8 cellular contexts compared by ENCODE assay signal in the genomic region with DNA sequence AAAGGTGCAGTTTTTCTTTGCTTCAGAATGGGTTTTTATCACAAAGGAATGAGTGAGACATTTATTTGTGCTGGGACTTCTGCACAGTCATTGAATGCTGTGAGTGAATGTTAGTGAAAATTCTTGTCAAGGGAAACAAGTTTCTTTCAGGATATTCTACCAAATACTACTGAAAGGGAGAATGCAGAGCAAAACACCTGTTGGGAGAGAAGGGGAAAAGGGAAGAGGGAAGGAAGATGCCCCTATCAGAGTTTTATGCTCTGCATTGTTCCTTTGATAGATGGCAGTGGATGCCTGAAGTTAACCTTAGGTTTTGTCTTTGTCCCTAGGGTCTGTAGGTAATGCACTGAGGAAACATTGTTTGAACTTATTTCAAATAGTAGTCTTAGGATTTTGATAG. TPM values are rescaled to one million over a fixed set of nuclear protein-coding genes. Genes with fewer than 3 reads are reported as not detected.
DNase-seq lines count a peak whose midpoint lies in the region; ATAC-seq and TF ChIP-seq lines count a peak whose summit lies in the region.
"Had no signal": no experiment of that assay in that cellular context is flagged by ENCODE, and none has a peak within 500 bp of the region (broad histone marks: within the 10 kb centered on the region; RNA-seq: fewer than 3 reads in every experiment).

No MANE protein-coding gene starts in this region.

- CTCF ChIA-PET in activated CD8-positive, alpha-beta memory T cell treated with anti-CD3 and anti-CD28 coated beads, Interleukin-2, amount 10 ng/mL, durations not matched to agents 7 days and 5 days (lab: Charles Lee), result interaction anchor here (0.6 kb wide), 1 partner anchor 58 kb away, joined by 3 read pairs; no protein-coding TSS in a partner anchor

- H3K36me3 Mint-ChIP-seq in activated CD8-positive, alpha-beta memory T cell treated with anti-CD3 and anti-CD28 coated beads, Interleukin-2, amount 10 ng/mL, durations not matched to agents 7 days and 5 days, result peaks cover 41% of the 10 kb centered on the region
- peaks cover 89% of the 10 kb centered on the region for H3K36me3 Mint-ChIP-seq in stimulated activated effector memory CD8-positive, alpha-beta T cell treated with anti-CD3 and anti-CD28 coated beads, Interleukin-12 subunit alpha, Interleukin-12 subunit beta, amount 100 ng/mL, for 72 hours

- H3K27me3 Mint-ChIP-seq in activated CD8-positive, alpha-beta memory T cell treated with anti-CD3 and anti-CD28 coated beads, Interleukin-2, amount 10 ng/mL, durations not matched to agents 7 days and 5 days, result no peaks in the 10 kb centered on the region

- ATAC-seq in activated CD8-positive, alpha-beta memory T cell treated with anti-CD3 and anti-CD28 coated beads, Interleukin-2, amount 10 ng/mL, durations not matched to agents 7 days and 5 days, result no peak
- ATAC-seq in stimulated activated effector memory CD8-positive, alpha-beta T cell treated with anti-CD3 and anti-CD28 coated beads, Interleukin-12 subunit alpha, Interleukin-12 subunit beta, amount 100 ng/mL, for 72 hours, result no peak

- no peak for DNase-seq in activated CD8-positive, alpha-beta memory T cell treated with anti-CD3 and anti-CD28 coated beads, Interleukin-2, amount 10 ng/mL, durations not matched to agents 7 days and 5 days
- DNase-seq in activated CD8-positive, alpha-beta memory T cell treated with anti-CD3 and anti-CD28 coated beads, Interleukin-2, amount 50 U/mL, for 4 hours, result no peak
- no peak for DNase-seq in coronary artery (ENCODE audit: low spot score)
- DNase-seq in stimulated activated effector memory CD8-positive, alpha-beta T cell treated with anti-CD3 and anti-CD28 coated beads, Interleukin-12 subunit alpha, Interleukin-12 subunit beta, amount 100 ng/mL, for 72 hours (ENCODE audit: low spot score in 2 of 2), result no peak
- DNase-seq in NCI-H748 (lab: John Stamatoyannopoulos, UW; ENCODE audit: unreplicated experiment), result no peak
- no peak for DNase-seq in stimulated activated naive CD4-positive, alpha-beta T cell treated with Interleukin-2 at 50 U/mL for 16 hours (lab: John Stamatoyannopoulos, UW)
- DNase-seq: NCI-H526 had no signal

- peak overlapping the region in 1 of 2 donors; percentile 3 for H3K27ac ChIP-seq in coronary artery
- H3K27ac ChIP-seq: C4-2B had no signal

- peak overlapping the region; percentile 34 for H3K4me3 ChIP-seq in coronary artery

- peaks cover 45% of the 10 kb centered on the region for H3K4me1 Mint-ChIP-seq in activated CD8-positive, alpha-beta memory T cell treated with anti-CD3 and anti-CD28 coated beads, Interleukin-2, amount 10 ng/mL, durations not matched to agents 7 days and 5 days
- H3K4me1 Mint-ChIP-seq in stimulated activated effector memory CD8-positive, alpha-beta T cell treated with anti-CD3 and anti-CD28 coated beads, Interleukin-12 subunit alpha, Interleukin-12 subunit beta, amount 100 ng/mL, for 72 hours, result peaks cover 30% of the 10 kb centered on the region

- TF ChIP-seq CTCF in coronary artery (IDR thresholded peaks at IDR 0.05), result no peak

- H3K27ac Mint-ChIP-seq in activated CD8-positive, alpha-beta memory T cell treated with anti-CD3 and anti-CD28 coated beads, Interleukin-2, amount 10 ng/mL, durations not matched to agents 7 days and 5 days, result peak overlapping the region; percentile 70
- peak overlapping the region; percentile 35 for H3K27ac Mint-ChIP-seq in stimulated activated effector memory CD8-positive, alpha-beta T cell treated with anti-CD3 and anti-CD28 coated beads, Interleukin-12 subunit alpha, Interleukin-12 subunit beta, amount 100 ng/mL, for 72 hours

- H3K4me3 Mint-ChIP-seq in activated CD8-positive, alpha-beta memory T cell treated with anti-CD3 and anti-CD28 coated beads, Interleukin-2, amount 10 ng/mL, durations not matched to agents 7 days and 5 days, result peak overlapping the region; percentile 100
- H3K4me3 Mint-ChIP-seq in stimulated activated effector memory CD8-positive, alpha-beta T cell treated with anti-CD3 and anti-CD28 coated beads, Interleukin-12 subunit alpha, Interleukin-12 subunit beta, amount 100 ng/mL, for 72 hours, result peak overlapping the region; percentile 98

- H3K9me3 Mint-ChIP-seq in activated CD8-positive, alpha-beta memory T cell treated with anti-CD3 and anti-CD28 coated beads, Interleukin-2, amount 10 ng/mL, durations not matched to agents 7 days and 5 days (ENCODE audit: low read depth), result no peaks in the 10 kb centered on the region
- H3K9me3 Mint-ChIP-seq in stimulated activated effector memory CD8-positive, alpha-beta T cell treated with anti-CD3 and anti-CD28 coated beads, Interleukin-12 subunit alpha, Interleukin-12 subunit beta, amount 100 ng/mL, for 72 hours, result no peaks in the 10 kb centered on the region

RNA-seq across cellular contexts. Expression of gene GGNBP2, which starts 3.1 kb away (rescaled TPM):
- total RNA-seq in activated CD8-positive, alpha-beta memory T cell treated with anti-CD3 and anti-CD28 coated beads, Interleukin-2, amount 10 ng/mL, durations not matched to agents 7 days and 5 days, result 100 to 1,000 TPM in 1 of 2 experiments, 10 to 100 TPM in 1; 96.5 to 113 TPM

RNA-seq across cellular contexts. Expression of gene PIGW, which starts 13.0 kb away (rescaled TPM):
- total RNA-seq in activated CD8-positive, alpha-beta memory T cell treated with anti-CD3 and anti-CD28 coated beads, Interleukin-2, amount 10 ng/mL, durations not matched to agents 7 days and 5 days, result 10 to 100 TPM in 1 of 2 experiments, 1 to 10 TPM in 1; 9.6 to 17.4 TPM

RNA-seq across cellular contexts. Expression of gene MYO19, which starts 13.1 kb away (rescaled TPM):
- total RNA-seq in activated CD8-positive, alpha-beta memory T cell treated with anti-CD3 and anti-CD28 coated beads, Interleukin-2, amount 10 ng/mL, durations not matched to agents 7 days and 5 days, result 100 to 1,000 TPM; 140 to 161 TPM

RNA-seq across cellular contexts. Expression of gene DHRS11, which starts 43.9 kb away (rescaled TPM):
- total RNA-seq in activated CD8-positive, alpha-beta memory T cell treated with anti-CD3 and anti-CD28 coated beads, Interleukin-2, amount 10 ng/mL, durations not matched to agents 7 days and 5 days, result 1 to 10 TPM; 4.5 to 8.0 TPM

RNA-seq across cellular contexts. Expression of gene MRM1, which starts 53.6 kb away (rescaled TPM):
- 10 to 100 TPM; 13.6 to 17.0 TPM for total RNA-seq in activated CD8-positive, alpha-beta memory T cell treated with anti-CD3 and anti-CD28 coated beads, Interleukin-2, amount 10 ng/mL, durations not matched to agents 7 days and 5 days
